16 cellular contexts compared by ENCODE assay signal in the genomic region with DNA sequence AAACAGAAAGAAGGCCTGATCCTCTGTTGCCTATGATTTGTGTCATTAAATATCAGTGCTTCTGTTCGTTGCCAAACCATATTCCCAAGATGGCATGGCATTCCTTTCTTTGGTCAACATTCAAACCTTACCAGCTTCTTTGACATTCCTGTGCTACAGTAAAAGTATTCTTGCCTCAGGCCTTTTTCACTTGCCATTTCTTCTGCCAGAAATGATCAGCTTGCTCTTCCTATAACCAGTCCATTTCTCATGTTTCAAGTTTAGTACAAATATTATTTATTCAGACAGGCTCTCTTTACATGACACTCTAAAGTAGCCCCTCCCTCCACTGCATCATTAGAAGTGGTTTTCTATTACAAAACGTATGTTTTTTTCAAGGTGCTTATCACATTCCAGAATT.
DNase-seq lines count a peak whose midpoint lies in the region.
"Had no signal": no experiment of that assay in that cellular context is flagged by ENCODE, and none has a peak within 500 bp of the region (broad histone marks: within the 10 kb centered on the region; RNA-seq: fewer than 3 reads in every experiment).

No MANE protein-coding gene starts in this region.

- H3K9me3 ChIP-seq in MG63 = peaks cover 4% of the 10 kb centered on the region; the same call in 1 of the 2 replicates
- H3K9me3 ChIP-seq: A549, HAP-1 had no signal

- no peaks in the 10 kb centered on the region for H3K27me3 ChIP-seq in MG63

- no peaks in the 10 kb centered on the region for H3K36me3 ChIP-seq in MG63
- H3K36me3 ChIP-seq: HAP-1 had no signal

- no peak overlapping the region for H3K4me3 ChIP-seq in MG63
- H3K4me3 ChIP-seq: A549, GM12878, HAP-1 had no signal

- peak; percentile 1 to 31 for DNase-seq in NCI-H524 (lab: John Stamatoyannopoulos, UW)
- no peak for DNase-seq in NCI-H524 treated with DMSO at 0.1 percent for 48 hours (lab: John Stamatoyannopoulos, UW)
- peak; percentile 1 for DNase-seq in RPMI7951 (ENCODE audit: low read depth)
- DNase-seq in epidermal melanocyte (ENCODE audit: insufficient read length, low spot score) = peak; percentile 28
- no peak for DNase-seq in cerebellum (ENCODE audit: low spot score)
- DNase-seq in MG63 = no peak
- DNase-seq in SHP77 treated with DMSO at 0.1 percent for 48 hours (lab: John Stamatoyannopoulos, UW) = no peak
- DNase-seq in activated naive CD4-positive, alpha-beta T cell (lab: John Stamatoyannopoulos, UW) = no peak
- DNase-seq: COR-L47, DMS153, NCI-H1436 treated with DMSO at 0.1 percent for 48 hours, NCI-H69, SHP77 had no signal

Comparison
In these comparisons a context has a peak if more than half of its experiments do, and no peak if none do; other contexts are left out.
1. DNase-seq: peak in NCI-H524 (2 of 2), RPMI7951 (single experiment) and epidermal melanocyte (single experiment); none in NCI-H524 treated with DMSO at 0.1 percent for 48 hours (single experiment), cerebellum (single experiment), MG63 (single experiment), SHP77 treated with DMSO at 0.1 percent for 48 hours (single experiment) and activated naive CD4-positive, alpha-beta T cell (0 of 4).